In genomic region chr16:67326472-67327309, GRCh38 we compare ENCODE assay signal across 1 cellular context.
TF ChIP-seq lines count a peak whose summit lies in the region.

Gene KCTD19, minus strand, starts transcription at chr16:67326741. Its CDS starts 34 bp downstream, at chr16:67326707.
Gene LRRC36, plus strand, starts transcription at chr16:67326815. Its CDS starts 48 bp downstream, at chr16:67326863.

TF ChIP-seq in K562, 482 proteins besides CTCF, POLR2A, EP300 and RAD21 (continued from another document and continues in another):
- TF ChIP-seq, protein P1, sequence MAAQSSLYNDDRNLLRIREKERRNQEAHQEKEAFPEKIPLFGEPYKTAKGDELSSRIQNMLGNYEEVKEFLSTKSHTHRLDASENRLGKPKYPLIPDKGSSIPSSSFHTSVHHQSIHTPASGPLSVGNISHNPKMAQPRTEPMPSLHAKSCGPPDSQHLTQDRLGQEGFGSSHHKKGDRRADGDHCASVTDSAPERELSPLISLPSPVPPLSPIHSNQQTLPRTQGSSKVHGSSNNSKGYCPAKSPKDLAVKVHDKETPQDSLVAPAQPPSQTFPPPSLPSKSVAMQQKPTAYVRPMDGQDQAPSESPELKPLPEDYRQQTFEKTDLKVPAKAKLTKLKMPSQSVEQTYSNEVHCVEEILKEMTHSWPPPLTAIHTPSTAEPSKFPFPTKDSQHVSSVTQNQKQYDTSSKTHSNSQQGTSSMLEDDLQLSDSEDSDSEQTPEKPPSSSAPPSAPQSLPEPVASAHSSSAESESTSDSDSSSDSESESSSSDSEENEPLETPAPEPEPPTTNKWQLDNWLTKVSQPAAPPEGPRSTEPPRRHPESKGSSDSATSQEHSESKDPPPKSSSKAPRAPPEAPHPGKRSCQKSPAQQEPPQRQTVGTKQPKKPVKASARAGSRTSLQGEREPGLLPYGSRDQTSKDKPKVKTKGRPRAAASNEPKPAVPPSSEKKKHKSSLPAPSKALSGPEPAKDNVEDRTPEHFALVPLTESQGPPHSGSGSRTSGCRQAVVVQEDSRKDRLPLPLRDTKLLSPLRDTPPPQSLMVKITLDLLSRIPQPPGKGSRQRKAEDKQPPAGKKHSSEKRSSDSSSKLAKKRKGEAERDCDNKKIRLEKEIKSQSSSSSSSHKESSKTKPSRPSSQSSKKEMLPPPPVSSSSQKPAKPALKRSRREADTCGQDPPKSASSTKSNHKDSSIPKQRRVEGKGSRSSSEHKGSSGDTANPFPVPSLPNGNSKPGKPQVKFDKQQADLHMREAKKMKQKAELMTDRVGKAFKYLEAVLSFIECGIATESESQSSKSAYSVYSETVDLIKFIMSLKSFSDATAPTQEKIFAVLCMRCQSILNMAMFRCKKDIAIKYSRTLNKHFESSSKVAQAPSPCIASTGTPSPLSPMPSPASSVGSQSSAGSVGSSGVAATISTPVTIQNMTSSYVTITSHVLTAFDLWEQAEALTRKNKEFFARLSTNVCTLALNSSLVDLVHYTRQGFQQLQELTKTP (IDR thresholded peaks at IDR 0.05; ENCODE audit: low read depth in 1 of 2, partially characterized antibody in 2 of 2), result no peak
- peak; percentile 32; the same call in 1 of the 2 replicates for TF ChIP-seq NBN (IDR thresholded peaks at IDR 0.05; ENCODE audit: low read depth)
- TF ChIP-seq RBBP5 (IDR thresholded peaks at IDR 0.05; ENCODE audit: borderline replicate concordance, insufficient read depth, low read length, poor library complexity, severe bottlenecking), result no peak
- no peak for TF ChIP-seq SUPT5H (IDR thresholded peaks at IDR 0.05)
- TF ChIP-seq SRSF7 (optimal IDR thresholded peaks at IDR 0.05; ENCODE audit: low read depth, low read length), result no peak
- 0 out of 2 replicates have a peak, but pooled peaks have one; percentile 6 for TF ChIP-seq ZNF316 (IDR thresholded peaks at IDR 0.05)
- no peak for TF ChIP-seq CLOCK (CRISPR knock-in tag; IDR thresholded peaks at IDR 0.05; ENCODE audit: borderline replicate concordance)
- TF ChIP-seq ZBTB1 (CRISPR knock-in tag; IDR thresholded peaks at IDR 0.05; ENCODE audit: borderline replicate concordance, low read depth), result no peak
- TF ChIP-seq SP2 (IDR thresholded peaks at IDR 0.05; ENCODE audit: extremely low read depth, low read depth, low read length, poor library complexity, severe bottlenecking), result no peak
- TF ChIP-seq ZBTB8A (IDR thresholded peaks at IDR 0.05; ENCODE audit: partially characterized antibody), result no peak
- TF ChIP-seq ZNF133 (CRISPR knock-in tag; IDR thresholded peaks at IDR 0.05), result no peak
- TF ChIP-seq TEAD4 (IDR thresholded peaks at IDR 0.05; ENCODE audit: low read length), result no peak
- no peak for TF ChIP-seq TEAD4 (CRISPR knock-in tag; IDR thresholded peaks at IDR 0.05; ENCODE audit: borderline replicate concordance)
- TF ChIP-seq STAT5B (CRISPR knock-in tag; IDR thresholded peaks at IDR 0.05), result no peak
- TF ChIP-seq MYNN (IDR thresholded peaks at IDR 0.05), result no peak
- TF ChIP-seq MYNN (CRISPR knock-in tag; IDR thresholded peaks at IDR 0.05), result no peak
- no peak for TF ChIP-seq PREB (CRISPR knock-in tag; IDR thresholded peaks at IDR 0.05)
- TF ChIP-seq, protein P2, sequence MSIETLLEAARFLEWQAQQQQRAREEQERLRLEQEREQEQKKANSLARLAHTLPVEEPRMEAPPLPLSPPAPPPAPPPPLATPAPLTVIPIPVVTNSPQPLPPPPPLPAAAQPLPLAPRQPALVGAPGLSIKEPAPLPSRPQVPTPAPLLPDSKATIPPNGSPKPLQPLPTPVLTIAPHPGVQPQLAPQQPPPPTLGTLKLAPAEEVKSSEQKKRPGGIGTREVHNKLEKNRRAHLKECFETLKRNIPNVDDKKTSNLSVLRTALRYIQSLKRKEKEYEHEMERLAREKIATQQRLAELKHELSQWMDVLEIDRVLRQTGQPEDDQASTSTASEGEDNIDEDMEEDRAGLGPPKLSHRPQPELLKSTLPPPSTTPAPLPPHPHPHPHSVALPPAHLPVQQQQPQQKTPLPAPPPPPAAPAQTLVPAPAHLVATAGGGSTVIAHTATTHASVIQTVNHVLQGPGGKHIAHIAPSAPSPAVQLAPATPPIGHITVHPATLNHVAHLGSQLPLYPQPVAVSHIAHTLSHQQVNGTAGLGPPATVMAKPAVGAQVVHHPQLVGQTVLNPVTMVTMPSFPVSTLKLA (conservative IDR thresholded peaks at IDR 0.05), result no peak
- TF ChIP-seq WHSC1 (IDR thresholded peaks at IDR 0.05; ENCODE audit: low read length), result no peak
- no peak for TF ChIP-seq DEAF1 (CRISPR knock-in tag; IDR thresholded peaks at IDR 0.05)
- no peak for TF ChIP-seq GATA2 (CRISPR knock-in tag; IDR thresholded peaks at IDR 0.05)
- 0 out of 2 replicates have a peak, but pooled peaks have one; percentile 14 for TF ChIP-seq MYC (IDR thresholded peaks at IDR 0.05; ENCODE audit: low read depth, low read length)
- TF ChIP-seq MYC (CRISPR knock-in tag; IDR thresholded peaks at IDR 0.05; ENCODE audit: borderline replicate concordance, low read depth), result no peak
- TF ChIP-seq ETS2 (tag; IDR thresholded peaks at IDR 0.05; ENCODE audit: borderline replicate concordance, poor library complexity, severe bottlenecking), result no peak
- no peak for TF ChIP-seq PML (IDR thresholded peaks at IDR 0.05; ENCODE audit: low read length)
- no peak; the same call in 1 of the 2 replicates for TF ChIP-seq GATAD2B (IDR thresholded peaks at IDR 0.05; ENCODE audit: borderline replicate concordance)
- TF ChIP-seq SFPQ (IDR thresholded peaks at IDR 0.05; ENCODE audit: low read depth, low read length), result no peak
- no peak for TF ChIP-seq ZNF696 (CRISPR knock-in tag; conservative IDR thresholded peaks at IDR 0.05)
- no peak for TF ChIP-seq TCF3 (CRISPR knock-in tag; IDR thresholded peaks at IDR 0.05)
- no peak for TF ChIP-seq MEF2D (tag; conservative IDR thresholded peaks at IDR 0.05; ENCODE audit: low read depth)
- TF ChIP-seq FOXK1 (CRISPR knock-in tag; IDR thresholded peaks at IDR 0.05; ENCODE audit: borderline replicate concordance), result no peak
- no peak for TF ChIP-seq FOXJ2 (tag; IDR thresholded peaks at IDR 0.05)
- no peak for TF ChIP-seq ADNP (tag; IDR thresholded peaks at IDR 0.05)
- TF ChIP-seq, protein P3, sequence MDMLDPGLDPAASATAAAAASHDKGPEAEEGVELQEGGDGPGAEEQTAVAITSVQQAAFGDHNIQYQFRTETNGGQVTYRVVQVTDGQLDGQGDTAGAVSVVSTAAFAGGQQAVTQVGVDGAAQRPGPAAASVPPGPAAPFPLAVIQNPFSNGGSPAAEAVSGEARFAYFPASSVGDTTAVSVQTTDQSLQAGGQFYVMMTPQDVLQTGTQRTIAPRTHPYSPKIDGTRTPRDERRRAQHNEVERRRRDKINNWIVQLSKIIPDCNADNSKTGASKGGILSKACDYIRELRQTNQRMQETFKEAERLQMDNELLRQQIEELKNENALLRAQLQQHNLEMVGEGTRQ (CRISPR knock-in tag; IDR thresholded peaks at IDR 0.05), result peak; percentile 13; the same call in 1 of the 2 replicates
- TF ChIP-seq, protein P4, sequence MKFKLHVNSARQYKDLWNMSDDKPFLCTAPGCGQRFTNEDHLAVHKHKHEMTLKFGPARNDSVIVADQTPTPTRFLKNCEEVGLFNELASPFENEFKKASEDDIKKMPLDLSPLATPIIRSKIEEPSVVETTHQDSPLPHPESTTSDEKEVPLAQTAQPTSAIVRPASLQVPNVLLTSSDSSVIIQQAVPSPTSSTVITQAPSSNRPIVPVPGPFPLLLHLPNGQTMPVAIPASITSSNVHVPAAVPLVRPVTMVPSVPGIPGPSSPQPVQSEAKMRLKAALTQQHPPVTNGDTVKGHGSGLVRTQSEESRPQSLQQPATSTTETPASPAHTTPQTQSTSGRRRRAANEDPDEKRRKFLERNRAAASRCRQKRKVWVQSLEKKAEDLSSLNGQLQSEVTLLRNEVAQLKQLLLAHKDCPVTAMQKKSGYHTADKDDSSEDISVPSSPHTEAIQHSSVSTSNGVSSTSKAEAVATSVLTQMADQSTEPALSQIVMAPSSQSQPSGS (CRISPR knock-in tag; IDR thresholded peaks at IDR 0.05), result no peak
- TF ChIP-seq ZNF778 (CRISPR knock-in tag; IDR thresholded peaks at IDR 0.05), result no peak
- TF ChIP-seq NFE2 (IDR thresholded peaks at IDR 0.05; ENCODE audit: low read depth), result no peak
- TF ChIP-seq, protein P5, sequence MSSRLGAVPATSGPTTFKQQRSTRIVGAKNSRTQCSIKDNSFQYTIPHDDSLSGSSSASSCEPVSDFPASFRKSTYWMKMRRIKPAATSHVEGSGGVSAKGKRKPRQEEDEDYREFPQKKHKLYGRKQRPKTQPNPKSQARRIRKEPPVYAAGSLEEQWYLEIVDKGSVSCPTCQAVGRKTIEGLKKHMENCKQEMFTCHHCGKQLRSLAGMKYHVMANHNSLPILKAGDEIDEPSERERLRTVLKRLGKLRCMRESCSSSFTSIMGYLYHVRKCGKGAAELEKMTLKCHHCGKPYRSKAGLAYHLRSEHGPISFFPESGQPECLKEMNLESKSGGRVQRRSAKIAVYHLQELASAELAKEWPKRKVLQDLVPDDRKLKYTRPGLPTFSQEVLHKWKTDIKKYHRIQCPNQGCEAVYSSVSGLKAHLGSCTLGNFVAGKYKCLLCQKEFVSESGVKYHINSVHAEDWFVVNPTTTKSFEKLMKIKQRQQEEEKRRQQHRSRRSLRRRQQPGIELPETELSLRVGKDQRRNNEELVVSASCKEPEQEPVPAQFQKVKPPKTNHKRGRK (tag; IDR thresholded peaks at IDR 0.05), result peak; percentile 38; the same call in 1 of the 2 replicates
- no peak for TF ChIP-seq ARID2 (IDR thresholded peaks at IDR 0.05)
- TF ChIP-seq ETV5 (CRISPR knock-in tag; IDR thresholded peaks at IDR 0.05; ENCODE audit: low read depth), result no peak
- TF ChIP-seq ZNF655 (CRISPR knock-in tag; IDR thresholded peaks at IDR 0.05), result no peak
- no peak for TF ChIP-seq FOXA1 (IDR thresholded peaks at IDR 0.05; ENCODE audit: borderline replicate concordance)
- TF ChIP-seq MTA2 (IDR thresholded peaks at IDR 0.05; ENCODE audit: low read depth), result no peak
- no peak for TF ChIP-seq NR2C2 (CRISPR knock-in tag; IDR thresholded peaks at IDR 0.05)
- peak; percentile 75 for TF ChIP-seq NR2C2 (tag; IDR thresholded peaks at IDR 0.05)
- no peak for TF ChIP-seq MYBL2 (IDR thresholded peaks at IDR 0.05; ENCODE audit: low read depth)
- no peak for TF ChIP-seq MYBL2 (CRISPR knock-in tag; IDR thresholded peaks at IDR 0.05; ENCODE audit: borderline replicate concordance)
- no peak for TF ChIP-seq FOXA3 (CRISPR knock-in tag; conservative IDR thresholded peaks at IDR 0.05 in 1 of 2, IDR thresholded peaks at IDR 0.05 in 1 of 2)
